ENCODE assay signal across 10 cellular contexts in the genomic region with DNA sequence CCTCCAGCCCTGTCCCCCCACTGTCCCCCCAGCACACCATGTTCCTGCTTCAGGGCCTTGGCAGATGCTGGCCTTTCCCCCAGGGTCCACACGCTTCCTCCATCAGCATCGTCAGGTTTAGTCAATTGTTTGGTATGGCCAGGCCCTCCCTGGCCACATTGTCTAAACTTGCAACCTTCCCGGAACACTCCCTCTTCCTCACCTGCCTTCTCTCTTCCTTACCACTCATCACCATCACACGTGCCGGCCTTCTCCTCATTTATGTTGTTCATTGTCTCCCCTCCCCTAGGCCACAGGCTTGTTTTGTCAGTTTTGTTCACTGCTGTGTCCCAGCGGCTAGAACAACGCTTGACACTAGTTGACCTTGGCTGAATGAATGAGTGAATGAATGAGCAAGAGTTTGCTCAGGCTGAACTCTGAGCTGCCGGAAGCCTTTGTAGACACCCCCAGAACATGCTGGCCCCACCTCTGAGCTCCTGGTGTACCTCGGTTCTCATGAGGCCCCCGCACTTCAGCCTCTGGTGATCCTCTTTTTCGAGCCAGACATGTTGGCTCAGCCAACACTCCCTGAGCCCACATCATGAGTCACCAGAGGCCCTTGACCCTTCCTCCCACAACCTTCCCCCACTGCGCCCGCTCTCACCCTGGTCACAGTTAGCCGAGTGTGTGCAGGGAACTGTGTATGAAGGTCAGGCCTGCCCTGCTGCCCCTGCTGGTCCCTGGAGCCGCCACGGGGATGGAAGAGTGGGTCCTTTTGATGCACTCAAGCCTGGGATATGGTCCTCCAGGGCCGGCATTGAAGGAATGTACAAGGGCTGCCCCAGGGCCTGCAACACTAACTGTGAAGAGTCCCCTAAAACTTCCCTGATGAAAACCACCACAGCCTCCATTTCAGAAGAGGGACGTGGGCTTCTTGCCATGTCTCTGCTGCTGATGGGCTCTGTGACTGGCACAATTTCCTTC. TPM values are rescaled to one million over a fixed set of nuclear protein-coding genes. Genes with fewer than 3 reads are reported as not detected.
DNase-seq lines count a peak whose midpoint lies in the region; ATAC-seq and TF ChIP-seq lines count a peak whose summit lies in the region.
"Had no signal": no experiment of that assay in that cellular context is flagged by ENCODE, and none has a peak within 500 bp of the region (broad histone marks: within the 10 kb centered on the region; RNA-seq: fewer than 3 reads in every experiment).

No MANE protein-coding gene starts in this region.

- intact Hi-C loops in adrenal gland (cut with DNase I) = no loop called here

- no peak for TF ChIP-seq POLR2A in adrenal gland (IDR thresholded peaks at IDR 0.05)

- H3K4me1 ChIP-seq in adrenal gland (replicated peaks in 1 of 2) = peaks cover 34 to 57% of the 10 kb centered on the region in 2 donors
- peaks cover 57% of the 10 kb centered on the region for H3K4me1 ChIP-seq in hepatocyte (ENCODE audit: insufficient read depth)

- TF ChIP-seq CTCF in adrenal gland (IDR thresholded peaks at IDR 0.05) = peak in 2 of 6 experiments; percentile 6 to 25
- no peak for TF ChIP-seq CTCF in hepatocyte (IDR thresholded peaks at IDR 0.05; ENCODE audit: poor library complexity)

- no peaks in the 10 kb centered on the region for H3K36me3 ChIP-seq in adrenal gland (replicated peaks in 1 of 2)
- no peaks in the 10 kb centered on the region for H3K36me3 ChIP-seq in hepatocyte (replicated peaks; ENCODE audit: insufficient read depth, low read depth)

- no peaks in the 10 kb centered on the region for H3K27me3 ChIP-seq in adrenal gland
- H3K27me3 ChIP-seq in hepatocyte = no peaks in the 10 kb centered on the region

- H3K79me2 ChIP-seq in hepatocyte = no peaks in the 10 kb centered on the region

- H3K36me3 Mint-ChIP-seq in stimulated activated effector memory CD8-positive, alpha-beta T cell treated with anti-CD3 and anti-CD28 coated beads, Interleukin-12 subunit alpha, Interleukin-12 subunit beta, amount 100 ng/mL, for 72 hours = peaks cover 5% of the 10 kb centered on the region

- DNase-seq in HT-29 (ENCODE audit: low spot score) (peak; percentile 91), adrenal gland (peak; percentile 78 to 93 (median 92)), hepatocyte (ENCODE audit: low spot score) (peak; percentile 90), putamen (ENCODE audit: low spot score) (no peak), D341Med (ENCODE audit: low spot score) (no peak), NCI-H187 (lab: John Stamatoyannopoulos, UW) (no peak)
- no peak for DNase-seq in stimulated activated effector memory CD8-positive, alpha-beta T cell treated with anti-CD3 and anti-CD28 coated beads, Interleukin-12 subunit alpha, Interleukin-12 subunit beta, amount 100 ng/mL, for 72 hours (ENCODE audit: low spot score in 2 of 2)
- DNase-seq: activated T-cell treated with anti-CD3 and anti-CD28 coated beads, Interleukin-2, amount 50 U/mL, for 72 hours; NCI-H1930 had no signal

- no peaks in the 10 kb centered on the region for H4K20me1 ChIP-seq in hepatocyte (ENCODE audit: insufficient read depth, poor library complexity, severe bottlenecking)

- peaks cover 38% of the 10 kb centered on the region for H3K4me1 Mint-ChIP-seq in stimulated activated effector memory CD8-positive, alpha-beta T cell treated with anti-CD3 and anti-CD28 coated beads, Interleukin-12 subunit alpha, Interleukin-12 subunit beta, amount 100 ng/mL, for 72 hours

- peak overlapping the region; percentile 94 for H3K27ac Mint-ChIP-seq in stimulated activated effector memory CD8-positive, alpha-beta T cell treated with anti-CD3 and anti-CD28 coated beads, Interleukin-12 subunit alpha, Interleukin-12 subunit beta, amount 100 ng/mL, for 72 hours

- no peak overlapping the region for H3K4me3 Mint-ChIP-seq in stimulated activated effector memory CD8-positive, alpha-beta T cell treated with anti-CD3 and anti-CD28 coated beads, Interleukin-12 subunit alpha, Interleukin-12 subunit beta, amount 100 ng/mL, for 72 hours
- H3K4me3 Mint-ChIP-seq: activated T-cell treated with anti-CD3 and anti-CD28 coated beads, Interleukin-2, amount 50 U/mL, for 72 hours had no signal

- H3K9me3 ChIP-seq in adrenal gland (replicated peaks in 1 of 3) (no peaks in the 10 kb centered on the region), hepatocyte (ENCODE audit: low read depth) (no peaks in the 10 kb centered on the region)

- WGBS in adrenal gland, 4 donors = 40 to 58% (median 49%) methylated on average over 11 to 17 of the region's 18 CpGs
- 48% methylated on average over 17 of the region's 18 CpGs for WGBS in hepatocyte (ENCODE audit: low lambda C conversion rate, missing lambda C conversion rate)

- H3K4me3 ChIP-seq in adrenal gland = no peak overlapping the region
- H3K4me3 ChIP-seq in hepatocyte = no peak overlapping the region

- H2AFZ ChIP-seq in hepatocyte = no peak overlapping the region

- H3K4me2 ChIP-seq in hepatocyte = no peak overlapping the region

- peak overlapping the region; percentile 24 to 87 (median 65) for H3K27ac ChIP-seq in adrenal gland
- peak overlapping the region; percentile 88 for H3K27ac ChIP-seq in hepatocyte

- no peaks in the 10 kb centered on the region for H3K9me3 Mint-ChIP-seq in stimulated activated effector memory CD8-positive, alpha-beta T cell treated with anti-CD3 and anti-CD28 coated beads, Interleukin-12 subunit alpha, Interleukin-12 subunit beta, amount 100 ng/mL, for 72 hours
- H3K9me3 Mint-ChIP-seq: activated T-cell treated with anti-CD3 and anti-CD28 coated beads, Interleukin-2, amount 50 U/mL, for 72 hours had no signal

- no peaks in the 10 kb centered on the region for H3K9me2 ChIP-seq in hepatocyte (replicated peaks; ENCODE audit: insufficient read depth)

- no peak for ATAC-seq in stimulated activated effector memory CD8-positive, alpha-beta T cell treated with anti-CD3 and anti-CD28 coated beads, Interleukin-12 subunit alpha, Interleukin-12 subunit beta, amount 100 ng/mL, for 72 hours
- no peak for ATAC-seq in GM18867 (IDR thresholded peaks at IDR 0.05; ENCODE audit: unreplicated experiment)
- ATAC-seq: activated T-cell treated with anti-CD3 and anti-CD28 coated beads, Interleukin-2, amount 50 U/mL, for 72 hours had no signal

RNA-seq across cellular contexts. Expression of gene HS1BP3, which starts 57.5 kb away (rescaled TPM):
- 22.6 and 23.0 TPM in 2 replicates for total RNA-seq in HT-29 (2014; rRNA removed; shearing (Covaris generic))
- 10 to 100 TPM; 33.0 to 50.1 (median 42.9) TPM for total RNA-seq in adrenal gland
- 10 to 100 TPM; 23.7 to 44.2 (median 29.2) TPM for polyA plus RNA-seq in adrenal gland
- 25.8 and 26.8 TPM in 2 replicates for total RNA-seq in hepatocyte
- polyA plus RNA-seq in hepatocyte = 26.3 and 29.6 TPM in 2 replicates

Comparison
In these comparisons a context has a peak if more than half of its experiments do, and no peak if none do; other contexts are left out.
1. DNase-seq: peak in HT-29 (single experiment), adrenal gland (7 of 7) and hepatocyte (single experiment); none in stimulated activated effector memory CD8-positive, alpha-beta T cell treated with anti-CD3 and anti-CD28 coated beads, Interleukin-12 subunit alpha, Interleukin-12 subunit beta, amount 100 ng/mL, for 72 hours (0 of 2), putamen (single experiment), D341Med (single experiment) and NCI-H187 (0 of 2).